In the genomic region with DNA sequence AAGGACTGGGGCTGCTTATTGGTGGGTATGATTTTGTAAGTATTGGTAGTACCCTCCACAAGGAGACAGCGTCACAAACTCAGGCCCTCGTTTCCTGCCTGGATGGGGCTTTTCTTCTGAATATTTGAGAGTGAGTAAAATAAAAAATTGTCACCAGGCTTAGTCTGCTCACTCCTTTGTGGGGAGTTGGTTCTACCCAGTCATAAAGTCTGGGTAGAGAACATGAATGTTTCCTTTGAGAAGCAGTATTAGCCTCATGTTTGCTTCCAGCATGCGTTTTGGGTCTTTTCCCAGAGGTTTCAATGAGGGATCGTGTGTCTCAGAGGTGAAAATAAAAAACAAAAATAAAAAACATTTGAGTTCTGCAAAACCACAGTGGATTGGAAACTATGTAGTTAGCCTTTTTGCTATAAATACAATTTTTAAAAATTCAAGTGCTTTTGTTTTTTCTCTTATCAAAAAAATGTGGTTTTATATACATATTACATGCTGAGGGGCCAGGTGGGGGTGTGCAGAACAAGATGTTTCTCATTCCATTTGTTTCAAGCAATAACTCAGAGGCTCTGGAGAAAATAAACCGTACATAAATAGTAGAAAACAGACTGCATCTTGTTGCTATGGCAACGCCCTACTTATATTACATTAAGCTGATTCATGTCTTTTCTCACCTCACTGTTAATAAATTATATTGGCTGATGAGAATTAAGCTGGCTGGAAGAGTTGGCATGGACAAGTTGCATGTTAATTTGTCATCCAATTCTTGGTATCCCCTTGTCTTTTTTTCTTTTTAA, we compare ENCODE assay signal across 13 cellular contexts.
DNase-seq lines count a peak whose midpoint lies in the region; ATAC-seq and TF ChIP-seq lines count a peak whose summit lies in the region.
"Had no signal": no experiment of that assay in that cellular context is flagged by ENCODE, and none has a peak within 500 bp of the region (broad histone marks: within the 10 kb centered on the region; RNA-seq: fewer than 3 reads in every experiment).

No MANE protein-coding gene starts in this region.

- H3K9me3 Mint-ChIP-seq in CD4-positive, alpha-beta T cell, result no peaks in the 10 kb centered on the region

- no peak overlapping the region for H3K27ac Mint-ChIP-seq in CD4-positive, alpha-beta T cell
- H3K27ac Mint-ChIP-seq: activated CD8-positive, alpha-beta T cell treated with anti-CD3 and anti-CD28 coated beads, Interleukin-2, amount 10 ng/mL, durations not matched to agents 7 days and 5 days had no signal

- H3K4me3 ChIP-seq in cardiac fibroblast (replicated peaks in 1 of 2; ENCODE audit: low read depth in 2 of 2, low read length in 2 of 2), result no peak overlapping the region
- no peak overlapping the region for H3K4me3 ChIP-seq in breast epithelium
- H3K4me3 ChIP-seq in colonic mucosa, result no peak overlapping the region
- H3K4me3 ChIP-seq: body of pancreas had no signal

- H3K4me1 ChIP-seq in breast epithelium, result no peaks in the 10 kb centered on the region
- H3K4me1 ChIP-seq in colonic mucosa, result no peaks in the 10 kb centered on the region
- H3K4me1 ChIP-seq: body of pancreas, Caco-2 had no signal

- no peak for TF ChIP-seq POLR2A in breast epithelium (IDR thresholded peaks at IDR 0.05)

- no peak for TF ChIP-seq CTCF in CD4-positive, alpha-beta T cell (IDR thresholded peaks at IDR 0.05)
- TF ChIP-seq CTCF in cardiac fibroblast (IDR thresholded peaks at IDR 0.05; ENCODE audit: low read depth, low read length) (no peak), breast epithelium (IDR thresholded peaks at IDR 0.05) (no peak), colonic mucosa (IDR thresholded peaks at IDR 0.05) (no peak)

- H3K4me1 Mint-ChIP-seq in CD4-positive, alpha-beta T cell (ENCODE audit: low read depth), result peaks cover 14% of the 10 kb centered on the region

- no peaks in the 10 kb centered on the region for H3K27me3 Mint-ChIP-seq in CD4-positive, alpha-beta T cell

- no peaks in the 10 kb centered on the region for H3K27me3 ChIP-seq in CD4-positive, alpha-beta T cell (ENCODE audit: control insufficient read depth, insufficient read depth, low read length)
- H3K27me3 ChIP-seq in breast epithelium (no peaks in the 10 kb centered on the region), colonic mucosa (no peaks in the 10 kb centered on the region)
- H3K27me3 ChIP-seq: body of pancreas had no signal

- H3K27ac ChIP-seq in CD4-positive, alpha-beta T cell (ENCODE audit: low read depth, low read length), result no peak overlapping the region
- H3K27ac ChIP-seq in breast epithelium, result no peak overlapping the region
- H3K27ac ChIP-seq in colonic mucosa, result no peak overlapping the region
- H3K27ac ChIP-seq: body of pancreas had no signal

- no peaks in the 10 kb centered on the region for H3K36me3 Mint-ChIP-seq in CD4-positive, alpha-beta T cell (ENCODE audit: low read depth)

- ATAC-seq in CD4-positive, alpha-beta T cell (ENCODE audit: poor library complexity), result peak; percentile 49
- no peak for ATAC-seq in HG02970 (IDR thresholded peaks at IDR 0.05; ENCODE audit: low FRiP score, unreplicated experiment)
- ATAC-seq: activated CD8-positive, alpha-beta T cell treated with anti-CD3 and anti-CD28 coated beads, Interleukin-2, amount 10 ng/mL, durations not matched to agents 7 days and 5 days; body of pancreas had no signal

- CTCF ChIA-PET in CD4-positive, alpha-beta T cell (lab: Charles Lee), result no interaction called here

- POLR2A ChIA-PET in CD4-positive, alpha-beta T cell (lab: Charles Lee), result no interaction called here

- intact Hi-C loops in CD4-positive, alpha-beta T cell (cut with DNase I, micrococcal nuclease), result no loop called here
- intact Hi-C loops in breast epithelium (cut with DNase I; ENCODE audit: low total_unique reads) (no loop called here), colonic mucosa (cut with DNase I) (no loop called here)

- no peak overlapping the region for H3K9ac ChIP-seq in colonic mucosa (ENCODE audit: low read depth in 2 of 2, low read length in 2 of 2)

- H3K36me3 ChIP-seq in breast epithelium (no peaks in the 10 kb centered on the region), colonic mucosa (no peaks in the 10 kb centered on the region)

- DNase-seq in CD4-positive, alpha-beta T cell, result no peak
- peak; percentile 54 for DNase-seq in M059J (ENCODE audit: low read depth)
- DNase-seq in cardiac fibroblast (ENCODE audit: low read depth in 2 of 2), result peak; percentile 66 to 87
- DNase-seq in kidney tubule cell (ENCODE audit: low spot score), result peak; percentile 59
- DNase-seq in breast epithelium (ENCODE audit: low spot score in 2 of 2), result no peak
- no peak for DNase-seq in activated gamma-delta T cell treated with Interleukin-2 at 50 U/mL for 16 hours
- DNase-seq in colonic mucosa, result no peak
- DNase-seq: activated CD8-positive, alpha-beta T cell treated with anti-CD3 and anti-CD28 coated beads, Interleukin-2, amount 10 ng/mL, durations not matched to agents 7 days and 5 days; Caco-2; NCI-H2029; occipital lobe had no signal

- no peak overlapping the region for H3K4me3 Mint-ChIP-seq in CD4-positive, alpha-beta T cell
- H3K4me3 Mint-ChIP-seq: activated CD8-positive, alpha-beta T cell treated with anti-CD3 and anti-CD28 coated beads, Interleukin-2, amount 10 ng/mL, durations not matched to agents 7 days and 5 days had no signal

- no peaks in the 10 kb centered on the region for H3K9me3 ChIP-seq in CD4-positive, alpha-beta T cell (ENCODE audit: control insufficient read depth, low read length)
- H3K9me3 ChIP-seq in breast epithelium, result no peaks in the 10 kb centered on the region
- no peaks in the 10 kb centered on the region for H3K9me3 ChIP-seq in colonic mucosa
- H3K9me3 ChIP-seq: body of pancreas, Caco-2 had no signal

Comparison
In these comparisons a context has a peak if more than half of its experiments do, and no peak if none do; other contexts are left out.
1. DNase-seq: peak in M059J (single experiment), cardiac fibroblast (2 of 2) and kidney tubule cell (single experiment); none in CD4-positive, alpha-beta T cell (0 of 10), breast epithelium (0 of 2), activated gamma-delta T cell treated with Interleukin-2 at 50 U/mL for 16 hours (single experiment) and colonic mucosa (single experiment).